In the genomic region with DNA sequence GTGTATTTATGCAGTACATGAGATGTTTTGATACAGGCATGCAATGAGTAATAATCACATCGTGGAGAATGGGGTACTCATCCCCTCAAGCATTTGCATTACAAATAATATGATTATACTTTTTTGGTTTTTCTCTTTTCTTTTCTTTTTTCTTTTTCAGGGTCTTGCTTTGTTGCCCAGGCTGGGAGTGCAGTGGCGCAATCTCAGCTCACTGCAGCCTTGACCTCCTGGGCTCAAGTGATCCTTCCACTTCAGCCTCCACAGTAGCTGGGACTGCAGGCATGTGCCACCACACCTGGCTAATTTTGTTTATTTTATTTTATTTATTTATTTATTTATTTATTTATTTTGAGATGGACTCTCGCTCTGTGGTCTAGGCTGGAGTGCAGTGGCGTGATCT, we compare ENCODE assay signal across 1 cellular context.
A peak's percentile ranks its signal among the peaks of the same experiment; 100 is the strongest.
TF ChIP-seq lines count a peak whose summit lies in the region.

No MANE protein-coding gene starts in this region.

TF ChIP-seq in HepG2, 621 proteins besides CTCF, POLR2A, EP300 and RAD21:
- TF ChIP-seq ZNF770 (CRISPR knock-in tag; IDR thresholded peaks at IDR 0.05) (peak; percentile 38; the same call in 1 of the 2 replicates), ZNF121 (CRISPR knock-in tag; IDR thresholded peaks at IDR 0.05) (peak; percentile 91)
